In genomic region chr3:125229707-125230106, GRCh38 we compare ENCODE assay signal across 30 cellular contexts. TPM values are rescaled to one million over a fixed set of nuclear protein-coding genes. Genes with fewer than 3 reads are reported as not detected.
"Had no signal": no experiment of that assay in that cellular context is flagged by ENCODE, and none has a peak within 500 bp of the region (broad histone marks: within the 10 kb centered on the region; RNA-seq: fewer than 3 reads in every experiment).

No MANE protein-coding gene starts in this region.

- H3K9me3 Mint-ChIP-seq: mesothelial cell of epicardium; naive B cell; natural killer cell; nephron progenitor cell; stimulated activated naive B cell treated with anti-CD40 and anti-IgM and Interleukin-4, amounts not matched to agents 10 μg/mL and 1 μg/mL and 100 μg/mL, for 72 hours had no signal

- H3K27me3 Mint-ChIP-seq: naive B cell; progenitor cell of endocrine pancreas; stimulated activated naive B cell treated with anti-CD40 and anti-IgM and Interleukin-4, amounts not matched to agents 10 μg/mL and 1 μg/mL and 100 μg/mL, for 72 hours had no signal

- DNase-seq: heart right ventricle; islet precursor cell; kidney glomerular epithelial cell; left cardiac atrium; lower lobe of right lung; mammary epithelial cell; mesenchymal stem cell; naive B cell; natural killer cell; nephron progenitor cell; ovary; stimulated activated CD4-positive, alpha-beta T cell treated with anti-CD3 and anti-CD28 coated beads, Interleukin-12 subunit alpha, Interleukin-12 subunit beta, amount 100 ng/mL, for 4 hours; stimulated activated CD4-positive, alpha-beta T cell treated with anti-CD3 and anti-CD28 coated beads, Interleukin-2, amount 100 ng/mL, for 48 hours; stimulated activated CD4-positive, alpha-beta T cell treated with anti-CD3 and anti-CD28 coated beads, Interleukin-4, amount 100 ng/mL, for 4 hours; stimulated activated naive B cell treated with anti-CD40 and anti-IgM and Interleukin-4, amounts not matched to agents 10 μg/mL and 1 μg/mL and 100 μg/mL, for 72 hours; stimulated activated naive CD8-positive, alpha-beta T cell treated with anti-CD3 and anti-CD28 coated beads, Interleukin-15, Interleukin-2, amounts not matched to agents 100 U/mL and 50 U/mL, for 24 hours; stomach; testis; thyroid gland; transverse colon; upper lobe of left lung; uterus had no signal

- ATAC-seq: heart right ventricle; left cardiac atrium; left lobe of liver; natural killer cell; sciatic nerve; stimulated activated naive B cell treated with anti-CD40 and anti-IgM and Interleukin-4, amounts not matched to agents 10 μg/mL and 1 μg/mL and 100 μg/mL, for 72 hours; stimulated activated naive CD8-positive, alpha-beta T cell treated with anti-CD3 and anti-CD28 coated beads, Interleukin-15, Interleukin-2, amounts not matched to agents 100 U/mL and 50 U/mL, for 24 hours had no signal

- H3K4me1 Mint-ChIP-seq: naive B cell, nephron progenitor cell had no signal

- H3K9me3 ChIP-seq: heart right ventricle, lower lobe of right lung, ovary, right atrium auricular region, stomach, testis, thyroid gland, transverse colon, upper lobe of left lung, uterus had no signal

- H3K4me3 ChIP-seq: heart right ventricle, hepatocyte, lower lobe of right lung, ovary, right atrium auricular region, skin epidermis, stomach, testis, thyroid gland, transverse colon, upper lobe of left lung, uterus had no signal

- H3K36me3 ChIP-seq: ovary, uterus had no signal

- H3K27ac Mint-ChIP-seq: natural killer cell; nephron progenitor cell; progenitor cell of endocrine pancreas; stimulated activated naive B cell treated with anti-CD40 and anti-IgM and Interleukin-4, amounts not matched to agents 10 μg/mL and 1 μg/mL and 100 μg/mL, for 72 hours had no signal

- H3K27ac ChIP-seq: heart right ventricle, hepatocyte, lower lobe of right lung, ovary, right atrium auricular region, skin epidermis, stomach, testis, transverse colon, upper lobe of left lung, uterus had no signal

- H3K27me3 ChIP-seq: heart right ventricle, hepatocyte, ovary, right atrium auricular region, stomach, testis, thyroid gland, transverse colon, upper lobe of left lung, uterus had no signal

- H3K4me1 ChIP-seq: heart right ventricle, lower lobe of right lung, right atrium auricular region, testis, transverse colon, uterus had no signal

- H3K4me3 Mint-ChIP-seq: mesothelial cell of epicardium; naive B cell; natural killer cell; nephron progenitor cell; stimulated activated naive B cell treated with anti-CD40 and anti-IgM and Interleukin-4, amounts not matched to agents 10 μg/mL and 1 μg/mL and 100 μg/mL, for 72 hours had no signal

RNA-seq across cellular contexts. Expression of gene SLC12A8, which starts 17.2 kb away (rescaled TPM):
- total RNA-seq: mononuclear cell had no signal
